26 cellular contexts compared by ENCODE assay signal in the genomic region with DNA sequence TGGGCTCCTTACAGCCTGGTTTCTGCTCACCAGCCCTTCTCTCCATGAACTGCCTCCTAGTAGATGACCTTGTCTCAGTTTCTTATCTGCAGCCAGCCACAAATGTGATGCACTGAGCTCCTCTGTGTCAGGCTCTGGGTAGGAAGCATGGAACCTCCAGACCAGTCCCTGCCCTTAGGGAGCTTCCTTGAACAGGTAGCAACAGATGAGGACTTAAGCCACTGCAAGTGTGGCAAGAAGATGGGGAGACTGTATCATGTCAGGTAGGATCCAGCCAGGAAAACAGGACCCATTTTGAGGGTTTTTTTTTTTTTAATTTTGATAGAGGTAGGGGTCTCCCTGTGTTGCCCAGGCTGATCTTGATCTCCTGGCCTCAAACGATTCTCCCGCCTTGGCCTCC. TPM values are rescaled to one million over a fixed set of nuclear protein-coding genes. Genes with fewer than 3 reads are reported as not detected.
DNase-seq lines count a peak whose midpoint lies in the region; ATAC-seq and TF ChIP-seq lines count a peak whose summit lies in the region.
"Had no signal": no experiment of that assay in that cellular context is flagged by ENCODE, and none has a peak within 500 bp of the region (broad histone marks: within the 10 kb centered on the region; RNA-seq: fewer than 3 reads in every experiment).

No MANE protein-coding gene starts in this region.

- no peaks in the 10 kb centered on the region for H3K79me2 ChIP-seq in mammary epithelial cell (ENCODE audit: insufficient read depth, low read length)

- H3K27me3 ChIP-seq in mammary epithelial cell (ENCODE audit: insufficient read depth, low read length) (no peaks in the 10 kb centered on the region), Panc1 (ENCODE audit: control insufficient read depth, insufficient read depth, low read length) (no peaks in the 10 kb centered on the region), A673 (replicated peaks; ENCODE audit: insufficient read depth, low read depth, low read length, poor library complexity) (no peaks in the 10 kb centered on the region)
- H3K27me3 ChIP-seq: heart left ventricle, SJCRH30 had no signal

- no peak overlapping the region for H3K4me2 ChIP-seq in mammary epithelial cell (ENCODE audit: insufficient read depth, low read depth, low read length)

- H3K9me3 Mint-ChIP-seq in MCF 10A (ENCODE audit: unreplicated experiment) (no peaks in the 10 kb centered on the region), chondrocyte (ENCODE audit: low read depth) (no peaks in the 10 kb centered on the region)
- H3K9me3 Mint-ChIP-seq in stimulated activated memory B cell treated with anti-CD40 and anti-IgM and Interleukin-4, amounts not matched to agents 10 μg/mL and 1 μg/mL and 100 μg/mL, for 72 hours, result no peaks in the 10 kb centered on the region
- H3K9me3 Mint-ChIP-seq: naive B cell; stimulated activated naive B cell treated with anti-CD40 and anti-IgM and Interleukin-4, amounts not matched to agents 10 μg/mL and 1 μg/mL and 100 μg/mL, for 72 hours had no signal

- DNase-seq in MCF 10A (ENCODE audit: unreplicated experiment), result no peak
- DNase-seq in mammary epithelial cell, result no peak
- DNase-seq in Panc1 (ENCODE audit: low read depth, low spot score), result no peak
- DNase-seq in chondrocyte (ENCODE audit: low spot score), result no peak
- DNase-seq in superior temporal gyrus (ENCODE audit: extremely low spot score), result no peak
- DNase-seq in A673 (ENCODE audit: low spot score), result no peak
- DNase-seq: activated CD4-positive, alpha-beta T cell treated with anti-CD3 and anti-CD28 coated beads, Interleukin-2, amount 50 U/mL, for 4 hours; activated CD8-positive, alpha-beta memory T cell treated with anti-CD3 and anti-CD28 coated beads, Interleukin-2, amount 10 ng/mL, durations not matched to agents 7 days and 5 days; activated naive CD4-positive, alpha-beta T cell; activated T-cell treated with anti-CD3 and anti-CD28 coated beads, Interleukin-2, amount 50 U/mL, for 48 hours; cerebellar nuclear complex; DMS53; foreskin melanocyte; heart left ventricle; midbrain; naive B cell; NCI-H446; NCI-H748 treated with DMSO at 0.1 percent for 48 hours; SJCRH30; stimulated activated naive B cell treated with anti-CD40 and anti-IgM and Interleukin-4, amounts not matched to agents 10 μg/mL and 1 μg/mL and 100 μg/mL, for 72 hours had no signal

- no peak for TF ChIP-seq CTCF in MCF 10A (IDR thresholded peaks at IDR 0.05; ENCODE audit: unreplicated experiment)
- TF ChIP-seq CTCF in mammary epithelial cell (conservative IDR thresholded peaks at IDR 0.05 in 1 of 2, IDR thresholded peaks at IDR 0.05 in 1 of 2; ENCODE audit: extremely low read depth in 1 of 2, insufficient read depth in 1 of 2, low read depth in 1 of 2, low read length in 2 of 2), result no peak
- TF ChIP-seq CTCF in Panc1 (IDR thresholded peaks at IDR 0.05), result no peak
- no peak for TF ChIP-seq CTCF in chondrocyte (IDR thresholded peaks at IDR 0.05)
- TF ChIP-seq CTCF in A673 (conservative IDR thresholded peaks at IDR 0.05; ENCODE audit: low read depth, low read length), result no peak

- BruUV-seq in MCF 10A (replicated peaks; lab: Mats Ljungman, UMichigan), result no TSS peak
- no TSS peak for BruUV-seq in mammary epithelial cell (replicated peaks; lab: Mats Ljungman, UMichigan)
- no TSS peak for BruUV-seq in Panc1 (replicated peaks; lab: Mats Ljungman, UMichigan)
- BruUV-seq in A673 (replicated peaks; lab: Mats Ljungman, UMichigan), result no TSS peak

- CTCF ChIA-PET in MCF 10A (lab: Yijun Ruan, JAX), result no interaction called here
- CTCF ChIA-PET in mammary epithelial cell (lab: Charles Lee; ENCODE audit: low non-redundant PET), result interaction anchor here (0.9 kb wide), 1 partner anchor 45 kb away, joined by 4 read pairs; no protein-coding TSS in a partner anchor
- CTCF ChIA-PET in Panc1 (lab: Charles Lee), result no interaction called here
- CTCF ChIA-PET in A673 (lab: Charles Lee), result no interaction called here

- H3K27me3 Mint-ChIP-seq in MCF 10A (ENCODE audit: insufficient read depth, unreplicated experiment) (no peaks in the 10 kb centered on the region), chondrocyte (ENCODE audit: low read depth) (no peaks in the 10 kb centered on the region)
- no peaks in the 10 kb centered on the region for H3K27me3 Mint-ChIP-seq in stimulated activated memory B cell treated with anti-CD40 and anti-IgM and Interleukin-4, amounts not matched to agents 10 μg/mL and 1 μg/mL and 100 μg/mL, for 72 hours
- H3K27me3 Mint-ChIP-seq: B cell had no signal

- H3K9me3 ChIP-seq in mammary epithelial cell (replicated peaks; ENCODE audit: insufficient read depth, low read length) (no peaks in the 10 kb centered on the region), Panc1 (ENCODE audit: control insufficient read depth, insufficient read depth, low read depth, low read length) (no peaks in the 10 kb centered on the region), A673 (ENCODE audit: low read depth, low read length, poor library complexity, severe bottlenecking) (no peaks in the 10 kb centered on the region)
- H3K9me3 ChIP-seq: HAP-1, heart left ventricle, SJCRH30 had no signal

- no peak overlapping the region for H3K4me3 Mint-ChIP-seq in MCF 10A (ENCODE audit: unreplicated experiment)
- H3K4me3 Mint-ChIP-seq in chondrocyte (ENCODE audit: unreplicated experiment), result no peak overlapping the region
- no peak overlapping the region for H3K4me3 Mint-ChIP-seq in stimulated activated memory B cell treated with anti-CD40 and anti-IgM and Interleukin-4, amounts not matched to agents 10 μg/mL and 1 μg/mL and 100 μg/mL, for 72 hours
- H3K4me3 Mint-ChIP-seq: activated CD8-positive, alpha-beta memory T cell treated with anti-CD3 and anti-CD28 coated beads, Interleukin-2, amount 10 ng/mL, durations not matched to agents 7 days and 5 days; B cell; brain; stimulated activated naive B cell treated with anti-CD40 and anti-IgM and Interleukin-4, amounts not matched to agents 10 μg/mL and 1 μg/mL and 100 μg/mL, for 72 hours had no signal

- intact Hi-C loops in MCF 10A (cut with micrococcal nuclease) (no loop called here), mammary epithelial cell (cut with micrococcal nuclease) (no loop called here), Panc1 (cut with micrococcal nuclease; ENCODE audit: unreplicated experiment) (no loop called here), A673 (cut with micrococcal nuclease; ENCODE audit: unreplicated experiment) (no loop called here)

- H3K36me3 Mint-ChIP-seq in MCF 10A (ENCODE audit: insufficient read depth, unreplicated experiment) (no peaks in the 10 kb centered on the region), chondrocyte (ENCODE audit: low read depth) (no peaks in the 10 kb centered on the region)
- no peaks in the 10 kb centered on the region for H3K36me3 Mint-ChIP-seq in stimulated activated memory B cell treated with anti-CD40 and anti-IgM and Interleukin-4, amounts not matched to agents 10 μg/mL and 1 μg/mL and 100 μg/mL, for 72 hours
- H3K36me3 Mint-ChIP-seq: activated CD8-positive, alpha-beta memory T cell treated with anti-CD3 and anti-CD28 coated beads, Interleukin-2, amount 10 ng/mL, durations not matched to agents 7 days and 5 days; brain; naive B cell had no signal

- WGBS in mammary epithelial cell (ENCODE audit: low coverage, missing lambda C conversion rate), result 100% methylated on average over 2 of the region's 2 CpGs

- ATAC-seq in Panc1 (no peak), GM21786 (IDR thresholded peaks at IDR 0.05; ENCODE audit: unreplicated experiment) (no peak)
- ATAC-seq in stimulated activated memory B cell treated with anti-CD40 and anti-IgM and Interleukin-4, amounts not matched to agents 10 μg/mL and 1 μg/mL and 100 μg/mL, for 72 hours, result no peak
- ATAC-seq: activated CD4-positive, CD25-positive, alpha-beta regulatory T cell treated with anti-CD3 and anti-CD28 coated beads, Interleukin-2, amount 50 U/mL, for 24 hours; activated CD8-positive, alpha-beta memory T cell treated with anti-CD3 and anti-CD28 coated beads, Interleukin-2, amount 10 ng/mL, durations not matched to agents 7 days and 5 days; heart left ventricle; stimulated activated naive B cell treated with anti-CD40 and anti-IgM and Interleukin-4, amounts not matched to agents 10 μg/mL and 1 μg/mL and 100 μg/mL, for 72 hours had no signal

- no peaks in the 10 kb centered on the region for H3K36me3 ChIP-seq in mammary epithelial cell (ENCODE audit: insufficient read depth, low read length)
- H3K36me3 ChIP-seq in Panc1 (ENCODE audit: control insufficient read depth, insufficient read depth, low read length), result no peaks in the 10 kb centered on the region
- no peaks in the 10 kb centered on the region for H3K36me3 ChIP-seq in A673 (ENCODE audit: insufficient read depth, low read length, poor library complexity, severe bottlenecking)
- H3K36me3 ChIP-seq: HAP-1, heart left ventricle, SJCRH30 had no signal

- H3K27ac Mint-ChIP-seq in MCF 10A (ENCODE audit: low read depth, unreplicated experiment), result peak overlapping the region; percentile 62
- H3K27ac Mint-ChIP-seq in chondrocyte (ENCODE audit: unreplicated experiment), result peak overlapping the region; percentile 43
- H3K27ac Mint-ChIP-seq in stimulated activated memory B cell treated with anti-CD40 and anti-IgM and Interleukin-4, amounts not matched to agents 10 μg/mL and 1 μg/mL and 100 μg/mL, for 72 hours, result peak overlapping the region; percentile 46
- H3K27ac Mint-ChIP-seq: activated CD8-positive, alpha-beta memory T cell treated with anti-CD3 and anti-CD28 coated beads, Interleukin-2, amount 10 ng/mL, durations not matched to agents 7 days and 5 days had no signal

- no peaks in the 10 kb centered on the region for H4K20me1 ChIP-seq in mammary epithelial cell (ENCODE audit: insufficient read depth, low read length)

- H3K27ac ChIP-seq in mammary epithelial cell (ENCODE audit: insufficient read depth, low read depth, low read length), result no peak overlapping the region
- H3K27ac ChIP-seq in Panc1 (ENCODE audit: low read length), result peak overlapping the region; percentile 99
- H3K27ac ChIP-seq in A673 (ENCODE audit: low read depth, low read length, poor library complexity, severe bottlenecking), result no peak overlapping the region
- H3K27ac ChIP-seq: SJCRH30 had no signal

- no peak overlapping the region for H3K9ac ChIP-seq in mammary epithelial cell (ENCODE audit: insufficient read depth, low read length)

- peaks cover 50% of the 10 kb centered on the region for H3K4me1 ChIP-seq in mammary epithelial cell (ENCODE audit: insufficient read depth, low read length)
- peaks cover 47% of the 10 kb centered on the region for H3K4me1 ChIP-seq in Panc1 (ENCODE audit: control insufficient read depth, insufficient read depth, low read length)
- peaks cover 11% of the 10 kb centered on the region for H3K4me1 ChIP-seq in A673 (ENCODE audit: insufficient read depth, low read length, poor library complexity, severe bottlenecking)
- H3K4me1 ChIP-seq: HAP-1 had no signal

- no peak overlapping the region for H2AFZ ChIP-seq in mammary epithelial cell (ENCODE audit: low read depth, low read length)

- dilution Hi-C loops in mammary epithelial cell (cut with HindIII; ENCODE audit: low sequenced_read_pairs), result loop anchor here (5.0 kb wide), 1 partner anchor 45 kb away; no protein-coding TSS in a partner anchor

- H3K4me1 Mint-ChIP-seq in MCF 10A (ENCODE audit: insufficient read depth, unreplicated experiment) (peaks cover 42% of the 10 kb centered on the region), chondrocyte (ENCODE audit: low read depth) (peaks cover 57% of the 10 kb centered on the region)
- peaks cover 49% of the 10 kb centered on the region for H3K4me1 Mint-ChIP-seq in stimulated activated memory B cell treated with anti-CD40 and anti-IgM and Interleukin-4, amounts not matched to agents 10 μg/mL and 1 μg/mL and 100 μg/mL, for 72 hours

- in situ Hi-C loops in mammary epithelial cell (cut with MboI; ENCODE audit: low sequenced_read_pairs in 2 of 2) (no loop called here), Panc1 (cut with HindIII; ENCODE audit: low pct_unique_long_range_greater_than_20kb, low sequenced_read_pairs) (no loop called here)

- POLR2A ChIA-PET in MCF 10A (lab: Yijun Ruan, JAX), result interaction anchor here (0.5 to 0.9 kb wide), 2 partner anchors 25 to 49 kb away, joined by 3 to 5 read pairs; no protein-coding TSS in a partner anchor
- POLR2A ChIA-PET in Panc1 (lab: Charles Lee), result no interaction called here
- POLR2A ChIA-PET in A673 (lab: Charles Lee; ENCODE audit: low non-redundant PET), result no interaction called here

- H3K4me3 ChIP-seq in mammary epithelial cell (replicated peaks in 1 of 3; ENCODE audit: insufficient read depth in 1 of 3, low read depth in 2 of 3, low read length in 3 of 3) (no peak overlapping the region), Panc1 (ENCODE audit: low read depth in 2 of 2, low read length in 2 of 2) (no peak overlapping the region), A673 (ENCODE audit: low read depth, low read length, poor library complexity, severe bottlenecking) (no peak overlapping the region)
- H3K4me3 ChIP-seq: HAP-1, heart left ventricle, SJCRH30 had no signal

RNA-seq across cellular contexts. Expression of a gene that starts 5.3 kb away (rescaled TPM):
- total RNA-seq in MCF 10A (2022), result 5.3 and 9.2 TPM in 2 replicates
- 10 to 100 TPM in 1 of 2 donors, 1 to 10 TPM in 1; 5.2 to 11.6 TPM for total RNA-seq in mammary epithelial cell
- polyA plus RNA-seq in mammary epithelial cell, result 9.3 TPM
- polyA minus RNA-seq in mammary epithelial cell, result 9.1 TPM
- total RNA-seq in Panc1 (2021; ENCODE audit: unreplicated experiment), result 80.8 TPM
- polyA plus RNA-seq in Panc1 (2012; ENCODE audit: insufficient read length), result 60.3 TPM
- 3.9 to 8.6 TPM (median 5.2 TPM) in 3 replicates for total RNA-seq in chondrocyte
- 3.0 and 5.5 TPM in 2 replicates for total RNA-seq in A673 (2021)
